ENCODE assay signal across 38 cellular contexts in the genomic region with DNA sequence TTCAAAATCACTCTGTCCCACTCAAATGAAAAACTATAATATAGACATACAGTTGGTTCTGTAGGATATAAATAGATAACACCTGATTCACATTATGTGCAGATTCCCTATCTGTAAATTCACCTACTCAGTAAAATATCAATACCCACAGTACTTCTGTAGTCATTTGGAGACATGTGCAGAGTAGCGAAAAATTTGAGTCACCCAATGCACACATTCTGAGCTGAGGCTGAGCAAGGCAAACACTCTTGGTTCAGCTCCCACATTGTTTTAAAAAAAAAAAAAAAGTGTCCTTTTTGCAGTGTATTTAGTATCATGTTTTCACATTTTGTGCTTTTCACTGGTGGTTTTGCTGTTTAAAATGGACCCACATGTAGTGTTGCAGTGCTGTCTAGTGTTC. TPM values are rescaled to one million over a fixed set of nuclear protein-coding genes. Genes with fewer than 3 reads are reported as not detected.
DNase-seq lines count a peak whose midpoint lies in the region; ATAC-seq and TF ChIP-seq lines count a peak whose summit lies in the region.
"Had no signal": no experiment of that assay in that cellular context is flagged by ENCODE, and none has a peak within 500 bp of the region (broad histone marks: within the 10 kb centered on the region; RNA-seq: fewer than 3 reads in every experiment).

No MANE protein-coding gene starts in this region.

- TF ChIP-seq CTCF in PC-3 (conservative IDR thresholded peaks at IDR 0.05; ENCODE audit: low read depth, low read length), result no peak
- no peak for TF ChIP-seq CTCF in foreskin fibroblast (IDR thresholded peaks at IDR 0.05; ENCODE audit: low read depth, low read length)
- no peak for TF ChIP-seq CTCF in GM23338 (conservative IDR thresholded peaks at IDR 0.05; ENCODE audit: low read depth in 2 of 2)

- H3K9me2 ChIP-seq in PC-3 (replicated peaks; ENCODE audit: low read length) (no peaks in the 10 kb centered on the region), GM23338 (ENCODE audit: insufficient read depth) (no peaks in the 10 kb centered on the region)
- H3K9me2 ChIP-seq: SK-N-SH had no signal

- POLR2A ChIA-PET in PC-3 (lab: Charles Lee; ENCODE audit: unreplicated experiment), result interaction anchor here (0.6 kb wide), 2 partner anchors 47 to 211 kb away, joined by 6 to 10 read pairs; no protein-coding TSS in a partner anchor

- peak overlapping the region; percentile 42; the same call in 1 of the 2 replicates for H3K4me3 ChIP-seq in PC-3 (ENCODE audit: low read length)
- no peak overlapping the region for H3K4me3 ChIP-seq in foreskin fibroblast (ENCODE audit: low read depth in 1 of 2, low read length in 2 of 2)
- no peak overlapping the region for H3K4me3 ChIP-seq in GM23338
- H3K4me3 ChIP-seq: cardiac muscle cell, HAP-1, heart right ventricle, PC-9, suprapubic skin, upper lobe of left lung had no signal

- ATAC-seq in PC-3, result peak; percentile 85
- ATAC-seq in stimulated activated effector memory CD8-positive, alpha-beta T cell treated with anti-CD3 and anti-CD28 coated beads, Interleukin-12 subunit alpha, Interleukin-12 subunit beta, amount 100 ng/mL, for 72 hours, result peak; percentile 79
- ATAC-seq in GM23338, result no peak
- ATAC-seq in GM18868 (IDR thresholded peaks at IDR 0.05; ENCODE audit: unreplicated experiment), result no peak
- ATAC-seq: heart right ventricle, left cardiac atrium, Right ventricle myocardium inferior, T-helper 17 cell had no signal

- H3K9me3 ChIP-seq in PC-3 (ENCODE audit: low read length), result no peaks in the 10 kb centered on the region
- H3K9me3 ChIP-seq: HAP-1, heart right ventricle, SK-N-SH, suprapubic skin, upper lobe of left lung had no signal

- H3K4me1 Mint-ChIP-seq in stimulated activated effector memory CD8-positive, alpha-beta T cell treated with anti-CD3 and anti-CD28 coated beads, Interleukin-12 subunit alpha, Interleukin-12 subunit beta, amount 100 ng/mL, for 72 hours, result no peaks in the 10 kb centered on the region
- H3K4me1 Mint-ChIP-seq in GM23338, result no peaks in the 10 kb centered on the region
- H3K4me1 Mint-ChIP-seq: activated naive CD8-positive, alpha-beta T cell treated with anti-CD3 and anti-CD28 coated beads, Interleukin-2, amount 10 ng/mL, durations not matched to agents 7 days and 5 days; nephron progenitor cell had no signal

- no peaks in the 10 kb centered on the region for H4K20me1 ChIP-seq in PC-3 (ENCODE audit: low read length)
- no peaks in the 10 kb centered on the region for H4K20me1 ChIP-seq in GM23338 (replicated peaks; ENCODE audit: insufficient read depth)

- H3K4me3 Mint-ChIP-seq in stimulated activated effector memory CD8-positive, alpha-beta T cell treated with anti-CD3 and anti-CD28 coated beads, Interleukin-12 subunit alpha, Interleukin-12 subunit beta, amount 100 ng/mL, for 72 hours, result no peak overlapping the region
- no peak overlapping the region for H3K4me3 Mint-ChIP-seq in GM23338
- H3K4me3 Mint-ChIP-seq: activated naive CD8-positive, alpha-beta T cell treated with anti-CD3 and anti-CD28 coated beads, Interleukin-2, amount 10 ng/mL, durations not matched to agents 7 days and 5 days; nephron progenitor cell; T-helper 17 cell had no signal

- peak overlapping the region; percentile 70 for H3K4me2 ChIP-seq in PC-3 (ENCODE audit: low read length)
- H3K4me2 ChIP-seq in GM23338, result no peak overlapping the region
- H3K4me2 ChIP-seq: KMS-11, PC-9, SK-N-SH had no signal

- H3F3A ChIP-seq in PC-3 (ENCODE audit: low read length, unreplicated experiment) (no peaks in the 10 kb centered on the region), GM23338 (replicated peaks; ENCODE audit: low read depth) (no peaks in the 10 kb centered on the region)

- peak; percentile 4 for DNase-seq in stimulated activated CD4-positive, alpha-beta T cell treated with anti-CD3 and anti-CD28 coated beads, Interleukin-1b, Interleukin-23, amount 100 ng/mL, for 48 hours
- no peak for DNase-seq in stimulated activated CD4-positive, alpha-beta T cell treated with anti-CD3 and anti-CD28 coated beads, Interleukin-4, amount 100 ng/mL, for 1 hour
- peak; percentile 67 for DNase-seq in PC-3
- peak; percentile 9 to 37 for DNase-seq in foreskin fibroblast
- DNase-seq in stimulated activated effector memory CD8-positive, alpha-beta T cell treated with anti-CD3 and anti-CD28 coated beads, Interleukin-12 subunit alpha, Interleukin-12 subunit beta, amount 100 ng/mL, for 72 hours (ENCODE audit: low spot score in 2 of 2), result no peak
- DNase-seq in NCI-H1092 (lab: John Stamatoyannopoulos, UW), result no peak
- no peak for DNase-seq in GM23338 (ENCODE audit: low spot score)
- DNase-seq: activated CD4-positive, alpha-beta T cell treated with anti-CD3 and anti-CD28 coated beads for 1 hour; activated CD8-positive, alpha-beta memory T cell treated with anti-CD3 and anti-CD28 coated beads for 24 hours; activated gamma-delta T cell treated with Interleukin-2 at 50 U/mL for 16 hours; activated naive CD8-positive, alpha-beta T cell treated with anti-CD3 and anti-CD28 coated beads, Interleukin-2, amount 10 ng/mL, durations not matched to agents 7 days and 5 days; activated T-cell treated with anti-CD3 and anti-CD28 coated beads for 4 hours; aorta; C1 segment of cervical spinal cord; COR-L47; effector CD8-positive, alpha-beta T cell; foreskin melanocyte; heart right ventricle; left cardiac atrium; mammary epithelial cell; MM.1S; NCI-H1417 treated with DMSO at 0.1 percent for 48 hours; NCI-H2029 treated with DMSO at 0.1 percent for 48 hours; NCI-H526; nephron progenitor cell; NK-92 treated with Interleukin-12 subunit alpha and Interleukin-12 subunit beta, amount 100 ng/mL, for 24 hours; PC-9; SK-N-SH; stimulated activated naive CD4-positive, alpha-beta T cell; T-helper 17 cell; upper lobe of left lung had no signal

- BruUV-seq in PC-3 (replicated peaks; lab: Mats Ljungman, UMichigan), result no TSS peak

- no peak overlapping the region for H3K27ac Mint-ChIP-seq in stimulated activated effector memory CD8-positive, alpha-beta T cell treated with anti-CD3 and anti-CD28 coated beads, Interleukin-12 subunit alpha, Interleukin-12 subunit beta, amount 100 ng/mL, for 72 hours
- H3K27ac Mint-ChIP-seq in GM23338, result no peak overlapping the region
- H3K27ac Mint-ChIP-seq: activated naive CD8-positive, alpha-beta T cell treated with anti-CD3 and anti-CD28 coated beads, Interleukin-2, amount 10 ng/mL, durations not matched to agents 7 days and 5 days; nephron progenitor cell; T-helper 17 cell had no signal

- H3K9me3 Mint-ChIP-seq in stimulated activated effector memory CD8-positive, alpha-beta T cell treated with anti-CD3 and anti-CD28 coated beads, Interleukin-12 subunit alpha, Interleukin-12 subunit beta, amount 100 ng/mL, for 72 hours, result no peaks in the 10 kb centered on the region
- no peaks in the 10 kb centered on the region for H3K9me3 Mint-ChIP-seq in GM23338
- H3K9me3 Mint-ChIP-seq: activated naive CD8-positive, alpha-beta T cell treated with anti-CD3 and anti-CD28 coated beads, Interleukin-2, amount 10 ng/mL, durations not matched to agents 7 days and 5 days; nephron progenitor cell had no signal

- CTCF ChIA-PET in PC-3 (lab: Charles Lee), result interaction anchor here (1.5 kb wide), 1 partner anchor 28 kb away, joined by 8 read pairs; the partner anchor contains the start of gene BBS10

- no peaks in the 10 kb centered on the region for H3K27me3 Mint-ChIP-seq in GM23338 (ENCODE audit: insufficient read depth, low read depth, poor library complexity)
- H3K27me3 Mint-ChIP-seq: activated naive CD8-positive, alpha-beta T cell treated with anti-CD3 and anti-CD28 coated beads, Interleukin-2, amount 10 ng/mL, durations not matched to agents 7 days and 5 days; T-helper 17 cell had no signal

- H3K27ac ChIP-seq in PC-3 (ENCODE audit: low read length) (peak overlapping the region; percentile 88), GM23338 (ENCODE audit: low read depth) (no peak overlapping the region)
- H3K27ac ChIP-seq: cardiac muscle cell, heart right ventricle, HL-60, KMS-11, PC-9, suprapubic skin, upper lobe of left lung had no signal

- H3K27me3 ChIP-seq in PC-3 (ENCODE audit: low read length), result no peaks in the 10 kb centered on the region
- no peaks in the 10 kb centered on the region for H3K27me3 ChIP-seq in GM23338 (ENCODE audit: insufficient read depth)
- H3K27me3 ChIP-seq: cardiac muscle cell, heart right ventricle, suprapubic skin, upper lobe of left lung had no signal

- intact Hi-C loops in PC-3 (cut with micrococcal nuclease), result loop anchor here (5.0 kb wide), 1 partner anchor 82 kb away; no protein-coding TSS in a partner anchor

- H3K9ac ChIP-seq in PC-3 (ENCODE audit: low read length), result peak overlapping the region; percentile 54
- H3K9ac ChIP-seq: KMS-11, SK-N-SH had no signal

- no peak overlapping the region for H2AFZ ChIP-seq in PC-3 (ENCODE audit: low read length)
- no peak overlapping the region for H2AFZ ChIP-seq in GM23338
- H2AFZ ChIP-seq: PC-9 had no signal

- 0 out of 2 replicates have a peak, but pooled peaks cover 2% of the 10 kb centered on the region for H3K36me3 ChIP-seq in PC-3 (ENCODE audit: low read depth, low read length)
- peaks cover 4% of the 10 kb centered on the region; the same call in 1 of the 2 replicates for H3K36me3 ChIP-seq in GM23338 (ENCODE audit: insufficient read depth)

- H3K4me1 ChIP-seq in PC-3 (ENCODE audit: insufficient read depth, low read length) (peaks cover 49% of the 10 kb centered on the region), GM23338 (ENCODE audit: insufficient read depth) (no peaks in the 10 kb centered on the region)
- H3K4me1 ChIP-seq: HAP-1, heart right ventricle, suprapubic skin, upper lobe of left lung had no signal

- H3K36me3 Mint-ChIP-seq in stimulated activated effector memory CD8-positive, alpha-beta T cell treated with anti-CD3 and anti-CD28 coated beads, Interleukin-12 subunit alpha, Interleukin-12 subunit beta, amount 100 ng/mL, for 72 hours, result peaks cover 79% of the 10 kb centered on the region
- peaks cover 16% of the 10 kb centered on the region; the same call in 2 of the 3 replicates for H3K36me3 Mint-ChIP-seq in GM23338 (ENCODE audit: low read depth)

- H3K79me2 ChIP-seq in PC-3 (ENCODE audit: low read length) (no peaks in the 10 kb centered on the region), GM23338 (replicated peaks; ENCODE audit: insufficient read depth) (no peaks in the 10 kb centered on the region)

TF ChIP-seq in GM23338, 12 proteins besides CTCF, POLR2A, EP300 and RAD21 (continues in another document):
- TF ChIP-seq ZNF114 (CRISPR knock-in tag; IDR thresholded peaks at IDR 0.05) (no peak), EZH2 (IDR thresholded peaks at IDR 0.05; ENCODE audit: low read depth, unreplicated experiment) (no peak)
- TF ChIP-seq, protein P1, sequence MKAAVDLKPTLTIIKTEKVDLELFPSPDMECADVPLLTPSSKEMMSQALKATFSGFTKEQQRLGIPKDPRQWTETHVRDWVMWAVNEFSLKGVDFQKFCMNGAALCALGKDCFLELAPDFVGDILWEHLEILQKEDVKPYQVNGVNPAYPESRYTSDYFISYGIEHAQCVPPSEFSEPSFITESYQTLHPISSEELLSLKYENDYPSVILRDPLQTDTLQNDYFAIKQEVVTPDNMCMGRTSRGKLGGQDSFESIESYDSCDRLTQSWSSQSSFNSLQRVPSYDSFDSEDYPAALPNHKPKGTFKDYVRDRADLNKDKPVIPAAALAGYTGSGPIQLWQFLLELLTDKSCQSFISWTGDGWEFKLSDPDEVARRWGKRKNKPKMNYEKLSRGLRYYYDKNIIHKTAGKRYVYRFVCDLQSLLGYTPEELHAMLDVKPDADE (IDR thresholded peaks at IDR 0.05), result no peak

RNA-seq across cellular contexts. Expression of gene BBS10, which starts 27.3 kb away (rescaled TPM):
- 7.5 and 8.0 TPM in 2 replicates for total RNA-seq in PC-3 (2014; rRNA removed)
- 12.8 and 13.4 TPM in 2 replicates for total RNA-seq in GM23338 (2014; rRNA removed; shearing (Covaris generic))
- 4.2 and 5.2 TPM in 2 replicates for polyA plus RNA-seq in GM23338 (2016; fragmentation: Nextera tagmentation; extraction: Ambion mirVana)

Comparison
In these comparisons a context has a peak if more than half of its experiments do, and no peak if none do; other contexts are left out.
1. DNase-seq: peak in stimulated activated CD4-positive, alpha-beta T cell treated with anti-CD3 and anti-CD28 coated beads, Interleukin-1b, Interleukin-23, amount 100 ng/mL, for 48 hours (single experiment), PC-3 (single experiment) and foreskin fibroblast (2 of 2); none in stimulated activated CD4-positive, alpha-beta T cell treated with anti-CD3 and anti-CD28 coated beads, Interleukin-4, amount 100 ng/mL, for 1 hour (single experiment), stimulated activated effector memory CD8-positive, alpha-beta T cell treated with anti-CD3 and anti-CD28 coated beads, Interleukin-12 subunit alpha, Interleukin-12 subunit beta, amount 100 ng/mL, for 72 hours (0 of 2), NCI-H1092 (single experiment) and GM23338 (single experiment).
2. ATAC-seq: peak in PC-3 (single experiment) and stimulated activated effector memory CD8-positive, alpha-beta T cell treated with anti-CD3 and anti-CD28 coated beads, Interleukin-12 subunit alpha, Interleukin-12 subunit beta, amount 100 ng/mL, for 72 hours (single experiment); none in GM23338 (single experiment) and GM18868 (single experiment).